ENCODE assay signal across 7 cellular contexts in genomic region chr18:48256848-48257247, GRCh38.
"Had no signal": no experiment of that assay in that cellular context is flagged by ENCODE, and none has a peak within 500 bp of the region (broad histone marks: within the 10 kb centered on the region; RNA-seq: fewer than 3 reads in every experiment).

No MANE protein-coding gene starts in this region.

- DNase-seq: IMR-90, KBM-7, KG1 had no signal

- H3K4me2 ChIP-seq: KMS-11 had no signal

- ATAC-seq: HepG2 had no signal

- FAIRE-seq: HepG2, HTR-8/SVneo had no signal

- H3K9ac ChIP-seq: KMS-11 had no signal

- H3K27ac ChIP-seq: HL-60, KMS-11 had no signal
